Comparison of ENCODE assay signal across 32 cellular contexts in the genomic region with DNA sequence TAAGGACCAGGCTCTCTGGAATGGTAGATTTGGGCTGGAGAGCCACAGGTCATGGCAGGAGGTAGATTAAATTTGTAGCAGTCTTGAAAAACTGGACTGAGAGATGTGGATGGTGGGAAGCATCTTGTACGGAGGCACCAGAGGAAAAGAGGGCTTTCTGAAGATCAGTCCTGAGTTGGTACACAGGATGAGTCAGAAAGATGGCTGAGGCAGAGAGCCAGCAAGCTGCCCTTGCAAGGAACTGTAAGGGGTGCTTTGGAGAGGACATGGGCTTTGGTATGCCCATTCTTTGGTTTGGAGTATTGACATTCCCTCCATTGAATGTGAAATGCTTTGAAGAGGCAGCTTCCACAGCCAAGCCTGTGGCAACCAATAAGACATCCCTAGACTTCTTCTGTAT. TPM values are rescaled to one million over a fixed set of nuclear protein-coding genes. Genes with fewer than 3 reads are reported as not detected.
"Had no signal": no experiment of that assay in that cellular context is flagged by ENCODE, and none has a peak within 500 bp of the region (broad histone marks: within the 10 kb centered on the region; RNA-seq: fewer than 3 reads in every experiment).

No MANE protein-coding gene starts in this region.

- H3K4me3 ChIP-seq: adrenal gland, SJCRH30, SK-N-MC had no signal

- ATAC-seq: activated CD8-positive, alpha-beta T cell treated with anti-CD3 and anti-CD28 coated beads for 36 hours; activated naive CD4-positive, alpha-beta T cell treated with anti-CD3 and anti-CD28 coated beads, Interleukin-2, amount 50 U/mL, for 72 hours; activated T-cell treated with anti-CD3 and anti-CD28 coated beads, Interleukin-2, amount 50 U/mL, for 4 hours; PC-3 had no signal

- H3K9me3 ChIP-seq: adrenal gland, SJCRH30 had no signal

- H3K27me3 ChIP-seq: adrenal gland had no signal

- DNase-seq: activated CD4-positive, alpha-beta T cell treated with anti-CD3 and anti-CD28 coated beads for 1 hour; activated CD4-positive, alpha-beta T cell treated with anti-CD3 and anti-CD28 coated beads, Interleukin-2, amount 10 ng/mL, durations not matched to agents 24 days and 14 days; activated CD4-positive, alpha-beta T cell treated with anti-CD3 and anti-CD28 coated beads, Interleukin-2, amount 50 U/mL, for 4 hours; activated CD4-positive, CD25-positive, alpha-beta regulatory T cell; activated CD8-positive, alpha-beta T cell treated with anti-CD3 and anti-CD28 coated beads for 36 hours; activated gamma-delta T cell treated with Interleukin-2 at 50 U/mL for 16 hours; activated naive CD4-positive, alpha-beta T cell treated with anti-CD3 and anti-CD28 coated beads for 36 hours; activated T-cell treated with anti-CD3 and anti-CD28 coated beads for 4 hours; activated T-cell treated with anti-CD3 and anti-CD28 coated beads, Interleukin-2, amount 50 U/mL, for 4 hours; adrenal gland; Kasumi-1; KG1; NCI-H1092 treated with DMSO at 0.1 percent for 48 hours; NCI-H1417 treated with DMSO at 0.1 percent for 48 hours; NCI-H1694; NCI-H1930; NCI-H2081 treated with DMSO at 0.1 percent for 48 hours; NCI-H226; NCI-H446 treated with DMSO at 0.1 percent for 48 hours; NCI-H524; NCI-H69; PC-3; SHP77; SJCRH30; T1000; WERI-Rb-1 had no signal

- H3K27ac ChIP-seq: adrenal gland, RWPE1, SJCRH30, SK-N-MC, WERI-Rb-1 had no signal

- H3K36me3 ChIP-seq: adrenal gland, SJCRH30, WERI-Rb-1 had no signal

- H3K4me1 ChIP-seq: adrenal gland, SJCRH30 had no signal

RNA-seq across cellular contexts. Expression of a gene that starts 55.9 kb away (rescaled TPM):
- total RNA-seq: activated CD4-positive, alpha-beta T cell treated with anti-CD3 and anti-CD28 coated beads, Interleukin-2, amount 10 ng/mL, durations not matched to agents 24 days and 14 days; activated CD8-positive, alpha-beta T cell treated with anti-CD3 and anti-CD28 coated beads for 36 hours; activated naive CD4-positive, alpha-beta T cell treated with anti-CD3 and anti-CD28 coated beads for 36 hours; activated naive CD4-positive, alpha-beta T cell treated with anti-CD3 and anti-CD28 coated beads, Interleukin-2, amount 50 U/mL, for 72 hours; activated T-helper 1 cell treated with anti-CD3 and anti-CD28 coated beads, Interleukin-12 subunit alpha, Interleukin-12 subunit beta, Interleukin-2, Interleukin-4 antibody, amounts not matched to agents 30 ng/mL and 10 ng/mL and 1 ng/mL, durations not matched to agents 14 hours and 24 hours and 36 hours; PC-3; T-helper 1 cell treated with Interleukin-12 subunit alpha and Interleukin-12 subunit beta and Interleukin-4 antibody, amounts not matched to agents 30 ng/mL and 1 ng/mL, for 36 hours; T-helper 2 cell treated with Interferon-gamma antibody and Interleukin-4, amounts not matched to agents 100 ng/mL and 5 ng/mL, for 36 hours had no signal
